9 cellular contexts compared by ENCODE assay signal in the genomic region with DNA sequence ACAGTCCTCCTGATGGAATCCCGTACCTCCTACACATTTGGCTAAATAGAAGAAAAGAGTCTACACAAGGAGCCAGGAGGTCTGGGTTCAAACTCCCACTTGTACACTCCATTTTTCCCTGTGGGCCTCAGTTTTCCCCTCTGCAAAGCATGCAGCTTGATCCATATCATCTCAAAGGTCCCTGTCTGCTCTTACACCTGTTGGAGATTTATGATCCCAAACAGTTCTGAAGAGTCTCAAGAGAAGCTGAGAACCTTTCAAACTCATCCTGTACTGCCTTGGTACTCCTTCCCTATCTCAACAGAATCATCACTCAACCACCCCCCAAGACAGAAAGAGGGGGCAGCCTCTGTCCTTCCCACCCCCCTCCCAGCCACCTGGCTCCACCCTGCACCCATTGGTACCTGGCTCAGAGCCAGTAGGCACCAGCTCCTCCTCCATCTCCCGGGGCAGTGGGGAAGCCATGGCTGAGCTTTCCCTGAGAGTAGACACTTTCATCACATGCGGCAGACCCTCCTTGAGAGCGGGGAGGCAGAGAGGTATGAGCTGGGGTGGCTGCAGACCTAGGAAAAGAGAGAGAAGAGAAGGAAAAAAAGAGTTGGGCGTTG. TPM values are rescaled to one million over a fixed set of nuclear protein-coding genes. Genes with fewer than 3 reads are reported as not detected.
A peak's percentile ranks its signal among the peaks of the same experiment; 100 is the strongest.
DNase-seq lines count a peak whose midpoint lies in the region; TF ChIP-seq lines count a peak whose summit lies in the region.
"Had no signal": no experiment of that assay in that cellular context is flagged by ENCODE, and none has a peak within 500 bp of the region (broad histone marks: within the 10 kb centered on the region; RNA-seq: fewer than 3 reads in every experiment).

No MANE protein-coding gene starts in this region.

- H3K4me3 ChIP-seq in A673 (ENCODE audit: low read depth, low read length, poor library complexity, severe bottlenecking) (peak overlapping the region; percentile 74), choroid plexus epithelial cell (ENCODE audit: low read depth, low read length) (peak overlapping the region; percentile 56), muscle layer of colon (ENCODE audit: low read depth in 1 of 2, low read length in 2 of 2) (peak overlapping the region in 1 of 2 donors; percentile 50)

- H3K4me1 ChIP-seq in A673 (ENCODE audit: insufficient read depth, low read length, poor library complexity, severe bottlenecking) (peaks cover 42% of the 10 kb centered on the region), muscle layer of colon (ENCODE audit: insufficient read depth, low read length) (peaks cover 58% of the 10 kb centered on the region)

- DNase-seq in A673 (ENCODE audit: low spot score), result no peak
- no peak for DNase-seq in choroid plexus epithelial cell (ENCODE audit: low read depth)
- DNase-seq in iPS-NIHi7 (ENCODE audit: extremely low spot score), result no peak
- DNase-seq in NCI-H2029 treated with DMSO at 0.1 percent for 48 hours (lab: John Stamatoyannopoulos, UW), result no peak
- DNase-seq in NCI-H1694 treated with DMSO at 0.1 percent for 48 hours (lab: John Stamatoyannopoulos, UW), result no peak
- no peak for DNase-seq in NCI-H2107 treated with DMSO at 0.1 percent for 48 hours (lab: John Stamatoyannopoulos, UW; ENCODE audit: unreplicated experiment)

- CTCF ChIA-PET in A673 (lab: Charles Lee), result no interaction called here

- no peak overlapping the region for H3K9ac ChIP-seq in muscle layer of colon (ENCODE audit: low read length)

- intact Hi-C loops in A673 (cut with micrococcal nuclease; ENCODE audit: unreplicated experiment), result loop anchor here (10.0 kb wide), 1 partner anchor 1253 kb away; the partner anchor contains the start of genes LPXN and ZFP91

- H3K27ac ChIP-seq in A673 (ENCODE audit: low read depth, low read length, poor library complexity, severe bottlenecking) (peak overlapping the region; percentile 85), muscle layer of colon (ENCODE audit: low read depth, low read length) (peak overlapping the region; percentile 59)

- no peak for TF ChIP-seq RAD21 in Ishikawa (IDR thresholded peaks at IDR 0.05; ENCODE audit: low read depth)

- POLR2A ChIA-PET in A673 (lab: Charles Lee; ENCODE audit: low non-redundant PET), result interaction anchor here (0.9 kb wide), 1 partner anchor 10 kb away, joined by 3 read pairs; no protein-coding TSS in a partner anchor

- TF ChIP-seq EP300 in Ishikawa (IDR thresholded peaks at IDR 0.05; ENCODE audit: borderline replicate concordance), result no peak

- H3K36me3 ChIP-seq in A673 (ENCODE audit: insufficient read depth, low read length, poor library complexity, severe bottlenecking), result peaks cover 53% of the 10 kb centered on the region
- H3K36me3 ChIP-seq in muscle layer of colon (ENCODE audit: insufficient read depth, low read length), result peaks cover 27% of the 10 kb centered on the region

- TF ChIP-seq CTCF in A673 (conservative IDR thresholded peaks at IDR 0.05; ENCODE audit: low read depth, low read length), result no peak
- TF ChIP-seq CTCF in choroid plexus epithelial cell (conservative IDR thresholded peaks at IDR 0.05; ENCODE audit: low read depth, low read length), result no peak

- BruUV-seq in A673 (replicated peaks; lab: Mats Ljungman, UMichigan), result no TSS peak

- H3K9me3 ChIP-seq in A673 (ENCODE audit: low read depth, low read length, poor library complexity, severe bottlenecking) (no peaks in the 10 kb centered on the region), muscle layer of colon (ENCODE audit: low read length) (no peaks in the 10 kb centered on the region)

- H3K27me3 ChIP-seq in A673 (replicated peaks; ENCODE audit: insufficient read depth, low read depth, low read length, poor library complexity) (no peaks in the 10 kb centered on the region), muscle layer of colon (ENCODE audit: control insufficient read depth in 1 of 2, insufficient read depth in 2 of 2, low read length in 2 of 2) (no peaks in the 10 kb centered on the region)

TF ChIP-seq in Ishikawa, 13 proteins besides CTCF, POLR2A, EP300 and RAD21:
- TF ChIP-seq EGR1 (IDR thresholded peaks at IDR 0.05), result no peak
- TF ChIP-seq, protein P1, sequence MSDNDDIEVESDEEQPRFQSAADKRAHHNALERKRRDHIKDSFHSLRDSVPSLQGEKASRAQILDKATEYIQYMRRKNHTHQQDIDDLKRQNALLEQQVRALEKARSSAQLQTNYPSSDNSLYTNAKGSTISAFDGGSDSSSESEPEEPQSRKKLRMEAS (IDR thresholded peaks at IDR 0.05), result no peak
- no peak for TF ChIP-seq FOXM1 (IDR thresholded peaks at IDR 0.05; ENCODE audit: borderline replicate concordance, low read depth)
- TF ChIP-seq TAF1 (IDR thresholded peaks at IDR 0.05; ENCODE audit: low read depth), result no peak
- no peak for TF ChIP-seq YY1 (IDR thresholded peaks at IDR 0.05; ENCODE audit: low read depth)
- peak; percentile 50; the same call in 1 of the 2 replicates for TF ChIP-seq NFIC (IDR thresholded peaks at IDR 0.05)
- TF ChIP-seq, protein P2, sequence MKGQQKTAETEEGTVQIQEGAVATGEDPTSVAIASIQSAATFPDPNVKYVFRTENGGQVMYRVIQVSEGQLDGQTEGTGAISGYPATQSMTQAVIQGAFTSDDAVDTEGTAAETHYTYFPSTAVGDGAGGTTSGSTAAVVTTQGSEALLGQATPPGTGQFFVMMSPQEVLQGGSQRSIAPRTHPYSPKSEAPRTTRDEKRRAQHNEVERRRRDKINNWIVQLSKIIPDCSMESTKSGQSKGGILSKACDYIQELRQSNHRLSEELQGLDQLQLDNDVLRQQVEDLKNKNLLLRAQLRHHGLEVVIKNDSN (IDR thresholded peaks at IDR 0.05), result no peak

RNA-seq across cellular contexts. Expression of gene TNKS1BP1, which starts 3.3 kb away (rescaled TPM):
- 80.4 and 88.8 TPM in 2 replicates for total RNA-seq in A673 (2021)

RNA-seq across cellular contexts. Expression of gene SSRP1, which starts 14.2 kb away (rescaled TPM):
- 393 and 399 TPM in 2 replicates for total RNA-seq in A673 (2021)

RNA-seq across cellular contexts. Expression of gene P2RX3, which starts 16.7 kb away (rescaled TPM):
- total RNA-seq in A673 (2021), result not detected in 2 replicates
- total RNA-seq: activated T-helper 2 cell treated with anti-CD3 and anti-CD28 coated beads, Interferon-gamma antibody, Interleukin-2, Interleukin-4, amounts not matched to agents 10 μg/mL and 5 μg/mL and 100 μg/mL, durations not matched to agents 14 hours and 24 hours and 36 hours had no signal

RNA-seq across cellular contexts. Expression of gene PRG3, which starts 59.5 kb away (rescaled TPM):
- total RNA-seq in A673 (2021), result not detected in 2 replicates
- total RNA-seq: activated T-helper 2 cell treated with anti-CD3 and anti-CD28 coated beads, Interferon-gamma antibody, Interleukin-2, Interleukin-4, amounts not matched to agents 10 μg/mL and 5 μg/mL and 100 μg/mL, durations not matched to agents 14 hours and 24 hours and 36 hours had no signal
